16 cellular contexts compared by ENCODE assay signal in genomic region chr4:19026281-19026680, GRCh38.
A peak's percentile ranks its signal among the peaks of the same experiment; 100 is the strongest.
DNase-seq lines count a peak whose midpoint lies in the region; ATAC-seq and TF ChIP-seq lines count a peak whose summit lies in the region.
"Had no signal": no experiment of that assay in that cellular context is flagged by ENCODE, and none has a peak within 500 bp of the region (broad histone marks: within the 10 kb centered on the region; RNA-seq: fewer than 3 reads in every experiment).

No MANE protein-coding gene starts in this region.

- H3K27me3 Mint-ChIP-seq in endodermal cell (ENCODE audit: insufficient read depth) = no peaks in the 10 kb centered on the region
- H3K27me3 Mint-ChIP-seq in stimulated activated memory B cell treated with anti-CD40 and anti-IgM and Interleukin-4, amounts not matched to agents 10 μg/mL and 1 μg/mL and 100 μg/mL, for 72 hours = no peaks in the 10 kb centered on the region
- H3K27me3 Mint-ChIP-seq: activated naive CD8-positive, alpha-beta T cell treated with anti-CD3 and anti-CD28 coated beads for 36 hours had no signal

- H3K9ac ChIP-seq in endodermal cell (ENCODE audit: extremely low read depth, low read length, poor library complexity, severe bottlenecking) = no peak overlapping the region

- no peaks in the 10 kb centered on the region for H3K4me1 ChIP-seq in right cardiac atrium (ENCODE audit: control insufficient read depth, insufficient read depth, low read length)
- H3K4me1 ChIP-seq in endodermal cell (ENCODE audit: control insufficient read depth, insufficient read depth, low read length) = no peaks in the 10 kb centered on the region
- H3K4me1 ChIP-seq: SJSA1 had no signal

- intact Hi-C loops in right cardiac atrium (cut with DNase I) = no loop called here
- intact Hi-C loops in left cardiac atrium (cut with DNase I) = no loop called here

- H3K9me3 Mint-ChIP-seq in endodermal cell = no peaks in the 10 kb centered on the region
- H3K9me3 Mint-ChIP-seq in stimulated activated memory B cell treated with anti-CD40 and anti-IgM and Interleukin-4, amounts not matched to agents 10 μg/mL and 1 μg/mL and 100 μg/mL, for 72 hours = no peaks in the 10 kb centered on the region

- H3K36me3 Mint-ChIP-seq in endodermal cell (ENCODE audit: low read depth) = no peaks in the 10 kb centered on the region
- no peaks in the 10 kb centered on the region for H3K36me3 Mint-ChIP-seq in stimulated activated memory B cell treated with anti-CD40 and anti-IgM and Interleukin-4, amounts not matched to agents 10 μg/mL and 1 μg/mL and 100 μg/mL, for 72 hours
- H3K36me3 Mint-ChIP-seq: activated naive CD8-positive, alpha-beta T cell treated with anti-CD3 and anti-CD28 coated beads for 36 hours had no signal

- H3K27ac ChIP-seq in right cardiac atrium (ENCODE audit: low read length) (no peak overlapping the region), endodermal cell (ENCODE audit: low read depth, low read length) (no peak overlapping the region)
- H3K27ac ChIP-seq: SJSA1, upper lobe of left lung, VCaP had no signal

- no peak overlapping the region for H3K27ac Mint-ChIP-seq in endodermal cell
- no peak overlapping the region for H3K27ac Mint-ChIP-seq in stimulated activated memory B cell treated with anti-CD40 and anti-IgM and Interleukin-4, amounts not matched to agents 10 μg/mL and 1 μg/mL and 100 μg/mL, for 72 hours
- H3K27ac Mint-ChIP-seq: activated naive CD8-positive, alpha-beta T cell treated with anti-CD3 and anti-CD28 coated beads for 36 hours had no signal

- no peak overlapping the region for H3K4me3 Mint-ChIP-seq in endodermal cell
- H3K4me3 Mint-ChIP-seq in stimulated activated memory B cell treated with anti-CD40 and anti-IgM and Interleukin-4, amounts not matched to agents 10 μg/mL and 1 μg/mL and 100 μg/mL, for 72 hours = no peak overlapping the region
- H3K4me3 Mint-ChIP-seq: activated naive CD8-positive, alpha-beta T cell treated with anti-CD3 and anti-CD28 coated beads for 36 hours had no signal

- no peaks in the 10 kb centered on the region for H3K36me3 ChIP-seq in endodermal cell (ENCODE audit: control insufficient read depth, insufficient read depth, low read length)
- H3K36me3 ChIP-seq: SJSA1, upper lobe of left lung had no signal

- DNase-seq in right cardiac atrium (peak in 2 of 3 donors; percentile 16 to 42), left cardiac atrium (no peak), cerebellum (ENCODE audit: low spot score) (peak; percentile 1), midbrain (lab: John Stamatoyannopoulos, UW) (peak; percentile 64), NCI-H2171 treated with DMSO at 0.1 percent for 48 hours (lab: John Stamatoyannopoulos, UW) (no peak), endodermal cell (no peak)
- DNase-seq: activated naive CD8-positive, alpha-beta T cell treated with anti-CD3 and anti-CD28 coated beads for 36 hours; DMS53; HCEC 1CT; NCI-H1092 treated with DMSO at 0.1 percent for 48 hours had no signal

- H3K9me3 ChIP-seq in right cardiac atrium (ENCODE audit: control insufficient read depth, low read length) (no peaks in the 10 kb centered on the region), endodermal cell (ENCODE audit: control insufficient read depth, low read length) (no peaks in the 10 kb centered on the region)
- H3K9me3 ChIP-seq: upper lobe of left lung had no signal

- H3K4me3 ChIP-seq in right cardiac atrium (ENCODE audit: low read length) (no peak overlapping the region), endodermal cell (ENCODE audit: low read length) (no peak overlapping the region)
- H3K4me3 ChIP-seq: SJSA1, upper lobe of left lung had no signal

- no peak for TF ChIP-seq CTCF in endodermal cell (conservative IDR thresholded peaks at IDR 0.05)

- no peaks in the 10 kb centered on the region for H3K27me3 ChIP-seq in right cardiac atrium (ENCODE audit: control insufficient read depth, insufficient read depth)
- no peaks in the 10 kb centered on the region for H3K27me3 ChIP-seq in endodermal cell (ENCODE audit: control insufficient read depth, insufficient read depth, low read length, poor library complexity, severe bottlenecking)
- H3K27me3 ChIP-seq: SJSA1, upper lobe of left lung had no signal

- ATAC-seq in right cardiac atrium (no peak), left cardiac atrium (no peak), GM21367 (IDR thresholded peaks at IDR 0.05; ENCODE audit: unreplicated experiment) (no peak)
- no peak for ATAC-seq in stimulated activated memory B cell treated with anti-CD40 and anti-IgM and Interleukin-4, amounts not matched to agents 10 μg/mL and 1 μg/mL and 100 μg/mL, for 72 hours
- ATAC-seq: left lobe of liver had no signal

- H3K4me1 Mint-ChIP-seq in endodermal cell = peaks cover 8% of the 10 kb centered on the region
- H3K4me1 Mint-ChIP-seq in stimulated activated memory B cell treated with anti-CD40 and anti-IgM and Interleukin-4, amounts not matched to agents 10 μg/mL and 1 μg/mL and 100 μg/mL, for 72 hours = no peaks in the 10 kb centered on the region
- H3K4me1 Mint-ChIP-seq: activated naive CD8-positive, alpha-beta T cell treated with anti-CD3 and anti-CD28 coated beads for 36 hours had no signal

- WGBS in right cardiac atrium = 30% methylated on average over 1 of the region's 1 CpG
- 50 to 92% methylated on average over 1 of the region's 1 CpG for WGBS in endodermal cell (ENCODE audit: insufficient coverage in 1 of 2, insufficient read length in 1 of 2), 2 experiments

Comparison
In these comparisons a context has a peak if more than half of its experiments do, and no peak if none do; other contexts are left out.
1. DNase-seq: peak in right cardiac atrium (2 of 3), cerebellum (single experiment) and midbrain (single experiment); none in left cardiac atrium (single experiment), NCI-H2171 treated with DMSO at 0.1 percent for 48 hours (single experiment) and endodermal cell (single experiment).